Comparison of ENCODE assay signal across 19 cellular contexts in the genomic region with DNA sequence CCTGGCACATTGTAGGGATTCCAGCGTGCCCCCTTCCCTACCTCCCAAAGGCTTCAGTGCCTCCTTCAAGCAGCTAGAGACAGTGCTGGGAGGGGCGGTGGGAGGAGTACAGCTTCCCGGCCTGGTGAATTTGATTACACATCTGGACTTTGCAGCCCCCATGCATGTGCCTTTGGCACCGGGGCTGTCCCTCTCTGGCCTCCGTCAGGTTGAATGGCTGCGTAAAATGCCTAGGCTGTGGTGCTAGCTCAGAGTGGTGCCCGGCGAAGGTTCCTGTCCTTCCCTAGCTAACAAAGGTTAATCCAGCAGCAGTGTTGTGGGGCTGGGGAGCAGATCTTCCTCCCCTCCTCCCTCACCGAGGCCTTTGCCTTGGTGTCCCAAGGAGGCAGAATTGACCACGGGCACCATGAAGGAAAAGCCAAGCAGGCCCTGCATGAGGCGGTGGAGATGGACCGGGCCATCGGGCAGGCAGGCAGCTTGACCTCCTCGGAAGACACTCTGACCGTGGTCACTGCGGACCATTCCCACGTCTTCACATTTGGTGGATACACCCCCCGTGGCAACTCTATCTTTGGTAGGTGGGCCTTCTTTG.
DNase-seq lines count a peak whose midpoint lies in the region; ATAC-seq, FAIRE-seq and TF ChIP-seq lines count a peak whose summit lies in the region.
"Had no signal": no experiment of that assay in that cellular context is flagged by ENCODE, and none has a peak within 500 bp of the region (broad histone marks: within the 10 kb centered on the region; RNA-seq: fewer than 3 reads in every experiment).

No MANE protein-coding gene starts in this region.

- TF ChIP-seq EP300 in gastroesophageal sphincter (IDR thresholded peaks at IDR 0.05) (no peak), SK-N-SH (IDR thresholded peaks at IDR 0.05; ENCODE audit: borderline replicate concordance in 1 of 2, low read depth in 1 of 2, low read length in 1 of 2) (no peak)

- 0 out of 22 replicates have a peak overlapping the region, but pooled peaks of 1 of the 11 experiments have one; percentile 44 for H3K27ac ChIP-seq in BLaER1 treated with 17β-estradiol and CSF1 and Interleukin-3, amounts not matched to agents 10 nM and 100 nM
- H3K27ac ChIP-seq in SJSA1 (peak overlapping the region; percentile 94), gastroesophageal sphincter (peak overlapping the region in 3 of 4 donors; percentile 79 to 86 (median 85)), parathyroid adenoma (peak overlapping the region; percentile 63), SK-N-SH (ENCODE audit: low read depth in 2 of 2, low read length in 1 of 2) (no peak overlapping the region)

- peaks cover 0 to 9% (median 0%) of the 10 kb centered on the region in 11 experiments; a peak in 2 of 22 replicates for H3K9me3 ChIP-seq in BLaER1 treated with 17β-estradiol and CSF1 and Interleukin-3, amounts not matched to agents 10 nM and 100 nM (replicated peaks in 1 of 11)
- H3K9me3 ChIP-seq in SJSA1 (replicated peaks) (no peaks in the 10 kb centered on the region), gastroesophageal sphincter (peaks cover 0 to 6% (median 0%) of the 10 kb centered on the region in 3 donors), parathyroid adenoma (ENCODE audit: control insufficient read depth, low read length) (no peaks in the 10 kb centered on the region), Caco-2 (no peaks in the 10 kb centered on the region), SK-N-SH (no peaks in the 10 kb centered on the region)
- H3K9me3 ChIP-seq: MG63, Peyer's patch had no signal

- ATAC-seq in gastroesophageal sphincter = no peak

- DNase-seq in SJSA1 (ENCODE audit: low read depth in 1 of 2, low spot score in 2 of 2) = no peak
- no peak for DNase-seq in NCI-H2171 treated with DMSO at 0.1 percent for 48 hours (lab: John Stamatoyannopoulos, UW)
- DNase-seq in Caco-2 = no peak
- DNase-seq in H54 (ENCODE audit: insufficient read length, low spot score) = no peak
- no peak for DNase-seq in SK-N-SH
- DNase-seq: ACHN; CD4-positive, alpha-beta memory T cell; DND-41; GF-D8; NCI-H1694; NCI-H774; SHP77 treated with DMSO at 0.1 percent for 48 hours had no signal

- TF ChIP-seq CTCF in gastroesophageal sphincter (IDR thresholded peaks at IDR 0.05) = no peak
- TF ChIP-seq CTCF in parathyroid adenoma (IDR thresholded peaks at IDR 0.05) = no peak
- no peak for TF ChIP-seq CTCF in Caco-2 (IDR thresholded peaks at IDR 0.05; ENCODE audit: insufficient read depth in 1 of 2, low read depth in 1 of 2, low read length in 1 of 2, severe bottlenecking in 1 of 2, unreplicated experiment in 1 of 2)
- TF ChIP-seq CTCF in SK-N-SH (IDR thresholded peaks at IDR 0.05) = no peak

- H3K36me3 Mint-ChIP-seq in Caco-2 (ENCODE audit: insufficient read depth, unreplicated experiment) = no peaks in the 10 kb centered on the region
- H3K36me3 Mint-ChIP-seq: CD4-positive, alpha-beta memory T cell had no signal

- H3K4me2 ChIP-seq in BLaER1 treated with 17β-estradiol and CSF1 and Interleukin-3, amounts not matched to agents 10 nM and 100 nM = peak overlapping the region; percentile 82 to 93 (median 88); a peak in 20 of 22 replicates
- H3K4me2 ChIP-seq in parathyroid adenoma (ENCODE audit: low read length) = no peak overlapping the region
- no peak overlapping the region for H3K4me2 ChIP-seq in SK-N-SH

- CTCF ChIA-PET in Caco-2 (lab: Charles Lee) = no interaction called here
- CTCF ChIA-PET in SK-N-SH (lab: Yijun Ruan, JAX) = interaction anchor here (1.1 to 6.2 kb wide), 10 partner anchors 8 to 343 kb away, joined by 3 to 133 read pairs (median 4); no protein-coding TSS in a partner anchor

- no peak overlapping the region for H3K4me3 Mint-ChIP-seq in Caco-2 (ENCODE audit: unreplicated experiment)
- H3K4me3 Mint-ChIP-seq: CD4-positive, alpha-beta memory T cell; GM23338 had no signal

- POLR2A ChIA-PET in Caco-2 (lab: Charles Lee) (no interaction called here), SK-N-SH (lab: Yijun Ruan, JAX) (no interaction called here)

- no peak for TF ChIP-seq RAD21 in SK-N-SH (IDR thresholded peaks at IDR 0.05; ENCODE audit: low read length)

- H3K4me3 ChIP-seq in BLaER1 treated with 17β-estradiol and CSF1 and Interleukin-3, amounts not matched to agents 10 nM and 100 nM = no peak overlapping the region
- H3K4me3 ChIP-seq in SJSA1 (no peak overlapping the region), gastroesophageal sphincter (no peak overlapping the region), parathyroid adenoma (ENCODE audit: low read depth, low read length) (no peak overlapping the region), Caco-2 (ENCODE audit: low read depth, low read length) (no peak overlapping the region), SK-N-SH (ENCODE audit: low read depth in 2 of 2, low read length in 1 of 2) (no peak overlapping the region)
- H3K4me3 ChIP-seq: GM23338, MG63, Peyer's patch had no signal

- no peak for FAIRE-seq in H54 (lab: Jason Lieb, UNC)
- FAIRE-seq: D721Med had no signal

- H3K9ac ChIP-seq in BLaER1 treated with 17β-estradiol and CSF1 and Interleukin-3, amounts not matched to agents 10 nM and 100 nM = peak overlapping the region in 1 of 11 experiments; percentile 52; a peak in 1 of 22 replicates
- no peak overlapping the region for H3K9ac ChIP-seq in parathyroid adenoma
- no peak overlapping the region for H3K9ac ChIP-seq in SK-N-SH

- no peaks in the 10 kb centered on the region for H3K4me1 Mint-ChIP-seq in Caco-2 (ENCODE audit: low read depth, unreplicated experiment)
- H3K4me1 Mint-ChIP-seq: CD4-positive, alpha-beta memory T cell had no signal

- H3K27me3 ChIP-seq in BLaER1 treated with 17β-estradiol and CSF1 and Interleukin-3, amounts not matched to agents 10 nM and 100 nM = peaks cover 0 to 17% (median 0%) of the 10 kb centered on the region in 11 experiments; a peak in 3 of 22 replicates
- H3K27me3 ChIP-seq in SJSA1 (replicated peaks) = no peaks in the 10 kb centered on the region
- no peaks in the 10 kb centered on the region for H3K27me3 ChIP-seq in gastroesophageal sphincter
- no peaks in the 10 kb centered on the region for H3K27me3 ChIP-seq in parathyroid adenoma (ENCODE audit: control insufficient read depth, insufficient read depth, low read length)
- no peaks in the 10 kb centered on the region for H3K27me3 ChIP-seq in Caco-2 (replicated peaks; ENCODE audit: control insufficient read depth, insufficient read depth, low read length)
- H3K27me3 ChIP-seq in SK-N-SH (ENCODE audit: insufficient read depth) = no peaks in the 10 kb centered on the region
- H3K27me3 ChIP-seq: MG63, Peyer's patch had no signal

- intact Hi-C loops in Caco-2 (cut with micrococcal nuclease; ENCODE audit: unreplicated experiment) = loop anchor here (2.0 kb wide), 1 partner anchor 67 kb away; a partner anchor contains a TSS

- no peaks in the 10 kb centered on the region for H3K36me3 ChIP-seq in BLaER1 treated with 17β-estradiol and CSF1 and Interleukin-3, amounts not matched to agents 10 nM and 100 nM
- H3K36me3 ChIP-seq in SJSA1 (peaks cover 29% of the 10 kb centered on the region), gastroesophageal sphincter (no peaks in the 10 kb centered on the region), parathyroid adenoma (ENCODE audit: control insufficient read depth, insufficient read depth, low read length) (no peaks in the 10 kb centered on the region), Caco-2 (ENCODE audit: control insufficient read depth, insufficient read depth, low read length) (no peaks in the 10 kb centered on the region), SK-N-SH (replicated peaks in 1 of 2; ENCODE audit: control insufficient read depth in 1 of 2, insufficient read depth in 2 of 2, low read length in 1 of 2) (no peaks in the 10 kb centered on the region)
- H3K36me3 ChIP-seq: MG63, Peyer's patch had no signal

- H2AFZ ChIP-seq in parathyroid adenoma (no peak overlapping the region), SK-N-SH (ENCODE audit: low read depth) (no peak overlapping the region)
- H2AFZ ChIP-seq: GM23338 had no signal

- no TSS peak for BruUV-seq in Caco-2 (replicated peaks; lab: Mats Ljungman, UMichigan)

- H3K79me2 ChIP-seq in parathyroid adenoma (no peaks in the 10 kb centered on the region), SK-N-SH (ENCODE audit: insufficient read depth) (no peaks in the 10 kb centered on the region)

- no CpG with 5 or more reads among the region's 18 CpGs for WGBS in gastroesophageal sphincter (ENCODE audit: low coverage in 1 of 2), 2 donors
- 91% methylated on average over 18 of the region's 18 CpGs for WGBS in SK-N-SH (ENCODE audit: low lambda C conversion rate)

- H4K20me1 ChIP-seq in BLaER1 treated with 17β-estradiol and CSF1 and Interleukin-3, amounts not matched to agents 10 nM and 100 nM = peaks cover 0 to 15% (median 0%) of the 10 kb centered on the region in 11 experiments; a peak in 3 of 22 replicates
- H4K20me1 ChIP-seq in SK-N-SH (ENCODE audit: insufficient read depth) = no peaks in the 10 kb centered on the region

- H3K9me2 ChIP-seq in SK-N-SH = no peaks in the 10 kb centered on the region

- H3K4me1 ChIP-seq in BLaER1 treated with 17β-estradiol and CSF1 and Interleukin-3, amounts not matched to agents 10 nM and 100 nM = peaks cover 17 to 38% (median 21%) of the 10 kb centered on the region in 10 experiments
- H3K4me1 ChIP-seq in SJSA1 (replicated peaks) = peaks cover 61% of the 10 kb centered on the region
- peaks cover 0 to 24% (median 5%) of the 10 kb centered on the region in 3 donors for H3K4me1 ChIP-seq in gastroesophageal sphincter
- H3K4me1 ChIP-seq in parathyroid adenoma = no peaks in the 10 kb centered on the region
- no peaks in the 10 kb centered on the region for H3K4me1 ChIP-seq in Caco-2
- H3K4me1 ChIP-seq in SK-N-SH (ENCODE audit: control insufficient read depth in 1 of 2, insufficient read depth in 2 of 2, low read depth in 1 of 2, low read length in 1 of 2) = peaks cover 0 to 5% of the 10 kb centered on the region in 2 experiments; a peak in 2 of 4 replicates

- TF ChIP-seq POLR2A in gastroesophageal sphincter (IDR thresholded peaks at IDR 0.05) (no peak), H54 (IDR thresholded peaks at IDR 0.05; ENCODE audit: low read depth, low read length) (no peak)

- H3F3A ChIP-seq in SK-N-SH (replicated peaks; ENCODE audit: insufficient read depth) = no peaks in the 10 kb centered on the region

- no peaks in the 10 kb centered on the region for H3K27me3 Mint-ChIP-seq in Caco-2 (ENCODE audit: insufficient read depth, unreplicated experiment)

- no peaks in the 10 kb centered on the region for H3K9me3 Mint-ChIP-seq in Caco-2 (ENCODE audit: unreplicated experiment)
- H3K9me3 Mint-ChIP-seq: CD4-positive, alpha-beta memory T cell; GM23338 had no signal

- H3K27ac Mint-ChIP-seq in Caco-2 (ENCODE audit: unreplicated experiment) = no peak overlapping the region
- H3K27ac Mint-ChIP-seq: GM23338 had no signal

Comparison
In these comparisons a context has a peak if more than half of its experiments do, and no peak if none do; other contexts are left out.
1. H3K27ac ChIP-seq: peak in SJSA1 (single experiment), gastroesophageal sphincter (3 of 4) and parathyroid adenoma (single experiment); none in SK-N-SH (0 of 2).
2. H3K4me2 ChIP-seq: peak in BLaER1 treated with 17β-estradiol and CSF1 and Interleukin-3, amounts not matched to agents 10 nM and 100 nM (11 of 11); none in parathyroid adenoma (single experiment) and SK-N-SH (single experiment).